In genomic region chr5:100780376-100780870, GRCh38 we compare ENCODE assay signal across 8 cellular contexts.
A peak's percentile ranks its signal among the peaks of the same experiment; 100 is the strongest.
DNase-seq lines count a peak whose midpoint lies in the region; ATAC-seq and FAIRE-seq lines count a peak whose summit lies in the region.

No MANE protein-coding gene starts in this region.

- FAIRE-seq in urothelium cell line (lab: Jason Lieb, UNC) = no peak

- H3K4me1 Mint-ChIP-seq in activated T-cell treated with anti-CD3 and anti-CD28 coated beads, Interleukin-2, amount 50 U/mL, for 72 hours (ENCODE audit: low read depth) = peaks cover 43% of the 10 kb centered on the region

- peak; percentile 83 to 89 for ATAC-seq in activated T-cell treated with anti-CD3 and anti-CD28 coated beads, Interleukin-2, amount 50 U/mL, for 72 hours (replicated peaks in 1 of 2)
- ATAC-seq in HG02981 (IDR thresholded peaks at IDR 0.05; ENCODE audit: unreplicated experiment) (peak; percentile 70), sciatic nerve (peak; percentile 72)

- peak overlapping the region; percentile 93 for H3K27ac Mint-ChIP-seq in activated T-cell treated with anti-CD3 and anti-CD28 coated beads, Interleukin-2, amount 50 U/mL, for 72 hours

- peaks cover 7 to 9% of the 10 kb centered on the region in 2 donors for H3K9me3 Mint-ChIP-seq in activated T-cell treated with anti-CD3 and anti-CD28 coated beads, Interleukin-2, amount 50 U/mL, for 72 hours

- intact Hi-C loops in sciatic nerve (cut with DNase I) = no loop called here

- H3K36me3 Mint-ChIP-seq in activated T-cell treated with anti-CD3 and anti-CD28 coated beads, Interleukin-2, amount 50 U/mL, for 72 hours (ENCODE audit: insufficient read depth in 2 of 2) = peaks cover 2 to 5% of the 10 kb centered on the region in 2 donors

- no peak for DNase-seq in activated T-cell treated with anti-CD3 and anti-CD28 coated beads, Interleukin-2, amount 50 U/mL, for 72 hours
- DNase-seq in activated T-cell treated with anti-CD3 and anti-CD28 coated beads for 4 hours = no peak
- DNase-seq in SKM-1 treated with dmso at 0.1 percent for 144 hours (lab: John Stamatoyannopoulos, UW; ENCODE audit: unreplicated experiment) = peak; percentile 58
- DNase-seq in sciatic nerve (ENCODE audit: low spot score) = no peak
- no peak for DNase-seq in NCI-H187 treated with DMSO at 0.1 percent for 48 hours (lab: John Stamatoyannopoulos, UW)
- DNase-seq in urothelium cell line (ENCODE audit: low spot score) = no peak
- DNase-seq in UCSD-AML1 (lab: John Stamatoyannopoulos, UW; ENCODE audit: unreplicated experiment) = no peak

- H3K4me3 Mint-ChIP-seq in activated T-cell treated with anti-CD3 and anti-CD28 coated beads, Interleukin-2, amount 50 U/mL, for 72 hours = peak overlapping the region; percentile 82 to 84

- no peaks in the 10 kb centered on the region for H3K27me3 Mint-ChIP-seq in activated T-cell treated with anti-CD3 and anti-CD28 coated beads, Interleukin-2, amount 50 U/mL, for 72 hours (ENCODE audit: low read depth)
